Comparison of ENCODE assay signal across 8 cellular contexts in the genomic region with DNA sequence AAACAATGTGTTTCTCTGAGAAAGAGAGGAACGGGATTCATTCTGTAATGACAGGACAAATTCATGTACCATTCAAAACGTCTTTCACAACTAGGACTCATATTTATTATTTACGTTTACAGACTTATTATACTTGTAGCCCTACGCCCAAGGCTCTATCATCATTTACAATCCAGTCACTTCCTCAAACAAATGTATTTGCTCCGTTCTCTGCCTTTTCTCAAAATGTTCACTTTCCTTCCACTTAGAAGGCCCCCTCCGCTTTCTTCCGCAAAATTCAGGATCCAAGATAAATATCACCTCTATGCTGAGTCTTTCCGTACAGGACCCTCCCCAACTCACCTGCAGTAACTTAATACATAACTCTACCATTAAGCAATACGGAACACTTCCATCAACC. TPM values are rescaled to one million over a fixed set of nuclear protein-coding genes. Genes with fewer than 3 reads are reported as not detected.
DNase-seq lines count a peak whose midpoint lies in the region; ATAC-seq and TF ChIP-seq lines count a peak whose summit lies in the region.

No MANE protein-coding gene starts in this region.

- POLR2A ChIA-PET in BJ (lab: Charles Lee): no interaction called here

- H3K4me1 Mint-ChIP-seq in naive B cell: peaks cover 3 to 16% (median 6%) of the 10 kb centered on the region in 3 donors

- H3K27ac Mint-ChIP-seq in naive B cell: no peak overlapping the region

- H3K9me3 Mint-ChIP-seq in naive B cell: peaks cover 0 to 5% (median 0%) of the 10 kb centered on the region in 7 donors

- no peaks in the 10 kb centered on the region for H3K27me3 ChIP-seq in BJ (ENCODE audit: control insufficient read depth, insufficient read depth, low read length)
- H3K27me3 ChIP-seq in MG63: no peaks in the 10 kb centered on the region
- H3K27me3 ChIP-seq in duodenal mucosa (ENCODE audit: control insufficient read depth in 1 of 2, insufficient read depth in 2 of 2, low read length in 2 of 2): no peaks in the 10 kb centered on the region

- H3K4me3 Mint-ChIP-seq in naive B cell: no peak overlapping the region

- DNase-seq in BJ (ENCODE audit: low read depth) (no peak), MG63 (no peak), naive B cell (peak; percentile 12), DMS79 (lab: John Stamatoyannopoulos, UW) (no peak), nucleus accumbens (lab: John Stamatoyannopoulos, UW) (no peak)
- no peak for DNase-seq in activated naive CD4-positive, alpha-beta T cell (lab: John Stamatoyannopoulos, UW)

- H3K36me3 ChIP-seq in BJ (ENCODE audit: control insufficient read depth, insufficient read depth, low read length) (peaks cover 3% of the 10 kb centered on the region; the same call in 1 of the 2 replicates), MG63 (peaks cover 52% of the 10 kb centered on the region), duodenal mucosa (ENCODE audit: control insufficient read depth in 1 of 2, insufficient read depth in 2 of 2, low read length in 2 of 2) (peaks cover 4 to 17% of the 10 kb centered on the region in 2 donors)

- no peak for TF ChIP-seq CTCF in BJ (IDR thresholded peaks at IDR 0.05; ENCODE audit: insufficient read depth, low read depth, low read length)

- H3K4me3 ChIP-seq in BJ (ENCODE audit: low read depth, low read length) (peak overlapping the region; percentile 81), MG63 (peak overlapping the region; percentile 100), duodenal mucosa (ENCODE audit: low read depth in 1 of 2, low read length in 2 of 2) (peak overlapping the region; percentile 74 to 97)

- peak overlapping the region; percentile 78 for H3K27ac ChIP-seq in duodenal mucosa (ENCODE audit: low read depth, low read length)

- CTCF ChIA-PET in BJ (lab: Yijun Ruan, JAX): interaction anchor here (0.8 to 1.4 kb wide), 5 partner anchors 9 to 239 kb away, joined by 3 to 4 read pairs (median 3); no protein-coding TSS in a partner anchor

- H3K36me3 Mint-ChIP-seq in naive B cell: peaks cover 7 to 15% of the 10 kb centered on the region in 2 donors

- H3K9ac ChIP-seq in duodenal mucosa (ENCODE audit: low read depth in 1 of 2, low read length in 2 of 2): peak overlapping the region; percentile 87 to 92

- ATAC-seq in naive B cell (ENCODE audit: low read depth in 2 of 2) (no peak), HG02642 (IDR thresholded peaks at IDR 0.05; ENCODE audit: poor library complexity, unreplicated experiment) (no peak)

- no peaks in the 10 kb centered on the region for H3K9me3 ChIP-seq in MG63
- no peaks in the 10 kb centered on the region for H3K9me3 ChIP-seq in duodenal mucosa (ENCODE audit: control insufficient read depth in 1 of 2, low read length in 2 of 2)

- no peaks in the 10 kb centered on the region for H3K27me3 Mint-ChIP-seq in naive B cell

- H3K4me1 ChIP-seq in duodenal mucosa (ENCODE audit: control insufficient read depth in 1 of 2, insufficient read depth in 2 of 2, low read length in 2 of 2): peaks cover 27% of the 10 kb centered on the region in 2 donors

RNA-seq across cellular contexts. Expression of gene RSL24D1, which starts 0.7 kb away (rescaled TPM):
- polyA plus RNA-seq in BJ (2011; rRNA removed) (32.0 and 88.4 TPM in 2 replicates), naive B cell (ENCODE audit: low read depth in 6 of 6) (100 to 1,000 TPM in 4 of 6 donors, 10 to 100 TPM in 2; 82.3 to 114 (median 105) TPM)
- 14.0 and 17.7 TPM in 2 replicates for polyA minus RNA-seq in BJ (2011; rRNA and poly(A)+ RNA removed)
- total RNA-seq in MG63 (2014; rRNA removed; shearing (Covaris generic); ENCODE audit: low replicate concordance): 173 and 262 TPM in 2 replicates
